In genomic region chr4:139950568-139950967, GRCh38 we compare ENCODE assay signal across 9 cellular contexts.
DNase-seq lines count a peak whose midpoint lies in the region; ATAC-seq and TF ChIP-seq lines count a peak whose summit lies in the region.
"Had no signal": no experiment of that assay in that cellular context is flagged by ENCODE, and none has a peak within 500 bp of the region (broad histone marks: within the 10 kb centered on the region; RNA-seq: fewer than 3 reads in every experiment).

No MANE protein-coding gene starts in this region.

- H3K27ac Mint-ChIP-seq in activated CD4-positive, alpha-beta T cell treated with anti-CD3 and anti-CD28 coated beads, Interleukin-2, amount 10 ng/mL, durations not matched to agents 24 days and 14 days, result peak overlapping the region; percentile 88
- peak overlapping the region in 7 of 10 donors; percentile 4 to 61 (median 22) for H3K27ac Mint-ChIP-seq in naive thymus-derived CD8-positive, alpha-beta T cell

- no peak for TF ChIP-seq CTCF in OCI-LY7 (conservative IDR thresholded peaks at IDR 0.05; ENCODE audit: low read length)

- H3K4me2 ChIP-seq in OCI-LY7 (ENCODE audit: low read length), result no peak overlapping the region

- peaks cover 4% of the 10 kb centered on the region for H3K36me3 Mint-ChIP-seq in activated CD4-positive, alpha-beta T cell treated with anti-CD3 and anti-CD28 coated beads, Interleukin-2, amount 10 ng/mL, durations not matched to agents 24 days and 14 days (ENCODE audit: low read depth)
- no peaks in the 10 kb centered on the region for H3K36me3 Mint-ChIP-seq in naive thymus-derived CD8-positive, alpha-beta T cell

- DNase-seq in activated CD4-positive, alpha-beta T cell treated with anti-CD3 and anti-CD28 coated beads, Interleukin-2, amount 10 ng/mL, durations not matched to agents 24 days and 14 days, result peak; percentile 87
- DNase-seq in activated CD4-positive, alpha-beta T cell treated with anti-CD3 and anti-CD28 coated beads for 1 hour, result no peak
- DNase-seq in SJCRH30, result peak; percentile 64
- peak in 3 of 10 donors; percentile 4 to 16 (median 6) for DNase-seq in naive thymus-derived CD8-positive, alpha-beta T cell
- DNase-seq in NCI-H748 treated with DMSO at 0.1 percent for 48 hours (lab: John Stamatoyannopoulos, UW), result no peak
- no peak for DNase-seq in substantia nigra (lab: John Stamatoyannopoulos, UW)
- DNase-seq in OCI-LY7 (ENCODE audit: low spot score), result no peak

- ATAC-seq in HG02885 (IDR thresholded peaks at IDR 0.05; ENCODE audit: poor library complexity, unreplicated experiment), result peak; percentile 90
- peak in 1 of 2 donors; percentile 65 for ATAC-seq in naive thymus-derived CD8-positive, alpha-beta T cell

- BruUV-seq in OCI-LY7 (replicated peaks; lab: Mats Ljungman, UMichigan), result no TSS peak

- H3K9me3 ChIP-seq in SJCRH30 (replicated peaks) (no peaks in the 10 kb centered on the region), OCI-LY7 (ENCODE audit: low read length) (no peaks in the 10 kb centered on the region)

- H3K4me1 Mint-ChIP-seq in activated CD4-positive, alpha-beta T cell treated with anti-CD3 and anti-CD28 coated beads, Interleukin-2, amount 10 ng/mL, durations not matched to agents 24 days and 14 days, result peaks cover 35% of the 10 kb centered on the region
- H3K4me1 Mint-ChIP-seq in naive thymus-derived CD8-positive, alpha-beta T cell, result peaks cover 15 to 34% (median 22%) of the 10 kb centered on the region in 4 donors

- POLR2A ChIA-PET in naive thymus-derived CD8-positive, alpha-beta T cell (lab: Charles Lee), result no interaction called here
- POLR2A ChIA-PET in OCI-LY7 (lab: Charles Lee), result no interaction called here

- H3K4me1 ChIP-seq in SJCRH30 (peaks cover 7% of the 10 kb centered on the region), OCI-LY7 (ENCODE audit: insufficient read depth, low read length, poor library complexity, severe bottlenecking) (no peaks in the 10 kb centered on the region)

- intact Hi-C loops in activated CD4-positive, alpha-beta T cell treated with anti-CD3 and anti-CD28 coated beads, Interleukin-2, amount 10 ng/mL, durations not matched to agents 24 days and 14 days (cut with micrococcal nuclease), result loop anchor here (1.0 to 5.0 kb wide), 8 partner anchors 28 to 294 kb away; no protein-coding TSS in a partner anchor
- intact Hi-C loops in OCI-LY7 (cut with micrococcal nuclease; ENCODE audit: unreplicated experiment), result no loop called here

- no peaks in the 10 kb centered on the region for H3K9me2 ChIP-seq in OCI-LY7 (ENCODE audit: insufficient read depth, low read length)

- no peaks in the 10 kb centered on the region for H3K27me3 ChIP-seq in SJCRH30

- H3K27ac ChIP-seq in SJCRH30 (no peak overlapping the region), substantia nigra (ENCODE audit: low read depth, low read length, poor library complexity, severe bottlenecking) (no peak overlapping the region), OCI-LY7 (ENCODE audit: low read depth, low read length, poor library complexity, severe bottlenecking) (no peak overlapping the region)

- no peak overlapping the region for H3K4me3 ChIP-seq in SJCRH30
- H3K4me3 ChIP-seq in OCI-LY7 (ENCODE audit: low read depth, low read length, poor library complexity, severe bottlenecking), result no peak overlapping the region

- H2AFZ ChIP-seq in OCI-LY7 (ENCODE audit: low read length), result no peak overlapping the region

- no peaks in the 10 kb centered on the region for H4K20me1 ChIP-seq in OCI-LY7 (ENCODE audit: insufficient read depth, low read length)

- CTCF ChIA-PET in OCI-LY7 (lab: Charles Lee; ENCODE audit: unreplicated experiment), result no interaction called here

- H3K4me3 Mint-ChIP-seq in activated CD4-positive, alpha-beta T cell treated with anti-CD3 and anti-CD28 coated beads, Interleukin-2, amount 10 ng/mL, durations not matched to agents 24 days and 14 days, result peak overlapping the region; percentile 59
- peak overlapping the region in 8 of 10 donors; percentile 1 to 41 (median 22) for H3K4me3 Mint-ChIP-seq in naive thymus-derived CD8-positive, alpha-beta T cell
- H3K4me3 Mint-ChIP-seq: nephron had no signal

- no peaks in the 10 kb centered on the region for H3K36me3 ChIP-seq in SJCRH30
- no peaks in the 10 kb centered on the region for H3K36me3 ChIP-seq in OCI-LY7 (ENCODE audit: insufficient read depth, low read length)

- peaks cover 7% of the 10 kb centered on the region for H3K9me3 Mint-ChIP-seq in activated CD4-positive, alpha-beta T cell treated with anti-CD3 and anti-CD28 coated beads, Interleukin-2, amount 10 ng/mL, durations not matched to agents 24 days and 14 days
- H3K9me3 Mint-ChIP-seq in naive thymus-derived CD8-positive, alpha-beta T cell, result peaks cover 0 to 3% (median 0%) of the 10 kb centered on the region in 9 donors

- H3K27me3 Mint-ChIP-seq in activated CD4-positive, alpha-beta T cell treated with anti-CD3 and anti-CD28 coated beads, Interleukin-2, amount 10 ng/mL, durations not matched to agents 24 days and 14 days, result peaks cover 4% of the 10 kb centered on the region
- peaks cover 0 to 3% (median 0%) of the 10 kb centered on the region in 5 donors for H3K27me3 Mint-ChIP-seq in naive thymus-derived CD8-positive, alpha-beta T cell

- H3K79me2 ChIP-seq in OCI-LY7 (ENCODE audit: insufficient read depth, low read depth, low read length), result no peaks in the 10 kb centered on the region

Comparison
In these comparisons a context has a peak if more than half of its experiments do, and no peak if none do; other contexts are left out.
1. DNase-seq: peak in activated CD4-positive, alpha-beta T cell treated with anti-CD3 and anti-CD28 coated beads, Interleukin-2, amount 10 ng/mL, durations not matched to agents 24 days and 14 days (single experiment) and SJCRH30 (2 of 2); none in activated CD4-positive, alpha-beta T cell treated with anti-CD3 and anti-CD28 coated beads for 1 hour (single experiment), NCI-H748 treated with DMSO at 0.1 percent for 48 hours (single experiment), substantia nigra (0 of 49) and OCI-LY7 (single experiment).